ENCODE assay signal across 1 cellular context in the genomic region with DNA sequence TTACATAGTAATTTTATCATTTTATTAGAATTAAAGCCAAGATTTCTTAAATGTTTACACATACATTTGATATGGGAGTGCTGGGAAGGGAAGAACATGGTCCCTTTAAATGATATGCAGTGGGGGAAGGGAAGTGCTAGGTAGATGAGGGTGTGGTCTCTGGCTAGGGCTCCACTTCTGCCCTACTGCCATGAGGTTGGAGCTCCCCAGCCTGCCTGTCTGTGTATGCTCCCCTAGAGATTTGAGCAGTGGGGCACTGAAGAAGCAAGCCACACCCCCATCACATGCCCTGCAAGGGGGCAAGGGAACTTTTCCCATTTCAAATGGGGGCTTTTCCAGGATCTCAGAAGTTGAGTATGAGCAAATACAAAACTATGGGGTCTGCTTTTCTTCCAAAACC.
TF ChIP-seq lines count a peak whose summit lies in the region.

No MANE protein-coding gene starts in this region.

TF ChIP-seq in HCT116, 20 proteins besides CTCF, POLR2A, EP300 and RAD21 (continued from another document):
- TF ChIP-seq REST (IDR thresholded peaks at IDR 0.05; ENCODE audit: low read depth), result no peak
- TF ChIP-seq JUND (IDR thresholded peaks at IDR 0.05), result no peak
- no peak for TF ChIP-seq MAX (IDR thresholded peaks at IDR 0.05)
- TF ChIP-seq CBX3 (IDR thresholded peaks at IDR 0.05; ENCODE audit: low read depth), result no peak
- TF ChIP-seq EGR1 (IDR thresholded peaks at IDR 0.05; ENCODE audit: low read depth), result no peak
- TF ChIP-seq CEBPB (IDR thresholded peaks at IDR 0.05; ENCODE audit: low read depth), result no peak
- TF ChIP-seq, protein P1, sequence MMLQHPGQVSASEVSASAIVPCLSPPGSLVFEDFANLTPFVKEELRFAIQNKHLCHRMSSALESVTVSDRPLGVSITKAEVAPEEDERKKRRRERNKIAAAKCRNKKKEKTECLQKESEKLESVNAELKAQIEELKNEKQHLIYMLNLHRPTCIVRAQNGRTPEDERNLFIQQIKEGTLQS (IDR thresholded peaks at IDR 0.05), result no peak
- TF ChIP-seq SIN3A (IDR thresholded peaks at IDR 0.05; ENCODE audit: low read depth), result no peak
- no peak for TF ChIP-seq YY1 (IDR thresholded peaks at IDR 0.05; ENCODE audit: extremely low read depth, insufficient replicate concordance, low read depth, low read length)
- TF ChIP-seq EZH2phosphoT487 (IDR thresholded peaks at IDR 0.05; ENCODE audit: borderline replicate concordance), result no peak
- TF ChIP-seq ZBTB33 (IDR thresholded peaks at IDR 0.05; ENCODE audit: extremely low read depth, insufficient replicate concordance, low read length), result no peak
- TF ChIP-seq POLR2AphosphoS5 (IDR thresholded peaks at IDR 0.05; ENCODE audit: low read depth, low read length), result no peak
